ENCODE assay signal across 29 cellular contexts in genomic region chr17:28689011-28689410, GRCh38.
"Had no signal": no experiment of that assay in that cellular context is flagged by ENCODE, and none has a peak within 500 bp of the region (broad histone marks: within the 10 kb centered on the region; RNA-seq: fewer than 3 reads in every experiment).

No MANE protein-coding gene starts in this region.

- H3K4me2 ChIP-seq: neural progenitor cell had no signal

- H3K27ac Mint-ChIP-seq: natural killer cell treated with Interleukin-12 subunit alpha and Interleukin-12 subunit beta and Interleukin-15 and Interleukin-18, amount 100 ng/mL, for 72 hours; neural progenitor cell; stimulated activated effector memory CD8-positive, alpha-beta T cell treated with anti-CD3 and anti-CD28 coated beads, Interleukin-12 subunit alpha, Interleukin-12 subunit beta, amount 100 ng/mL, for 72 hours; stimulated activated naive B cell treated with anti-CD40 and anti-IgM and Interleukin-4, amounts not matched to agents 10 μg/mL and 1 μg/mL and 100 μg/mL, for 72 hours had no signal

- FAIRE-seq: small intestine, urothelium cell line had no signal

- H3K9ac ChIP-seq: neural progenitor cell, parathyroid adenoma had no signal

- H3K4me3 ChIP-seq: neural progenitor cell, ovary, psoas muscle, right lobe of liver, sigmoid colon, stomach, thoracic aorta, thyroid gland, tibial nerve, upper lobe of left lung, vagina had no signal

- DNase-seq: naive thymus-derived CD8-positive, alpha-beta T cell; occipital lobe; posterior cingulate gyrus; psoas muscle; right cardiac atrium; right lobe of liver; sigmoid colon; stimulated activated CD4-positive, alpha-beta T cell treated with anti-CD3 and anti-CD28 coated beads, Interleukin-15, amount 100 ng/mL, for 24 hours; stimulated activated CD4-positive, alpha-beta T cell treated with anti-CD3 and anti-CD28 coated beads, Interleukin-2, amount 100 ng/mL, for 24 hours; stimulated activated CD4-positive, alpha-beta T cell treated with anti-CD3 and anti-CD28 coated beads, Interleukin-2, amount 100 ng/mL, for 48 hours; stimulated activated CD4-positive, alpha-beta T cell treated with anti-CD3 and anti-CD28 coated beads, Interleukin-4, amount 100 ng/mL, for 24 hours; stimulated activated naive B cell treated with anti-CD40 and anti-IgM and Interleukin-4, amounts not matched to agents 10 μg/mL and 1 μg/mL and 100 μg/mL, for 72 hours; stimulated activated naive CD4-positive, alpha-beta T cell treated with Interleukin-2 at 50 U/mL for 16 hours; stomach; thyroid gland; trophoblast cell; upper lobe of left lung had no signal

- H3K9me3 ChIP-seq: ovary, psoas muscle, right lobe of liver, sigmoid colon, stomach, thoracic aorta, thyroid gland, tibial nerve, upper lobe of left lung, vagina had no signal

- ATAC-seq: naive thymus-derived CD8-positive, alpha-beta T cell; natural killer cell treated with Interleukin-12 subunit alpha and Interleukin-12 subunit beta and Interleukin-15 and Interleukin-18, amount 100 ng/mL, for 72 hours; psoas muscle; right cardiac atrium; right lobe of liver; stimulated activated effector memory CD8-positive, alpha-beta T cell treated with anti-CD3 and anti-CD28 coated beads, Interleukin-12 subunit alpha, Interleukin-12 subunit beta, amount 100 ng/mL, for 72 hours; stimulated activated naive B cell treated with anti-CD40 and anti-IgM and Interleukin-4, amounts not matched to agents 10 μg/mL and 1 μg/mL and 100 μg/mL, for 72 hours had no signal

- H2AFZ ChIP-seq: neural progenitor cell, parathyroid adenoma had no signal

- H3K27ac ChIP-seq: neural progenitor cell, ovary, parathyroid adenoma, psoas muscle, right lobe of liver, sigmoid colon, stomach, thoracic aorta, thyroid gland, tibial nerve, upper lobe of left lung, vagina had no signal

- H3K27me3 ChIP-seq: neural progenitor cell, ovary, right lobe of liver, sigmoid colon, stomach, thyroid gland, tibial nerve, upper lobe of left lung, vagina had no signal

- H3K4me3 Mint-ChIP-seq: naive thymus-derived CD8-positive, alpha-beta T cell; natural killer cell treated with Interleukin-12 subunit alpha and Interleukin-12 subunit beta and Interleukin-15 and Interleukin-18, amount 100 ng/mL, for 72 hours; neural progenitor cell; stimulated activated effector memory CD8-positive, alpha-beta T cell treated with anti-CD3 and anti-CD28 coated beads, Interleukin-12 subunit alpha, Interleukin-12 subunit beta, amount 100 ng/mL, for 72 hours; stimulated activated naive B cell treated with anti-CD40 and anti-IgM and Interleukin-4, amounts not matched to agents 10 μg/mL and 1 μg/mL and 100 μg/mL, for 72 hours; stimulated activated naive CD8-positive, alpha-beta T cell treated with anti-CD3 and anti-CD28 coated beads, Interleukin-15, Interleukin-2, amounts not matched to agents 100 ng/mL and 50 ng/mL, for 24 hours had no signal

- H3K4me1 Mint-ChIP-seq: naive thymus-derived CD8-positive, alpha-beta T cell; neural progenitor cell; stimulated activated effector memory CD8-positive, alpha-beta T cell treated with anti-CD3 and anti-CD28 coated beads, Interleukin-12 subunit alpha, Interleukin-12 subunit beta, amount 100 ng/mL, for 72 hours; stimulated activated naive B cell treated with anti-CD40 and anti-IgM and Interleukin-4, amounts not matched to agents 10 μg/mL and 1 μg/mL and 100 μg/mL, for 72 hours had no signal

- H3K4me1 ChIP-seq: neural progenitor cell, parathyroid adenoma, psoas muscle, right lobe of liver, stomach, tibial nerve, upper lobe of left lung, vagina had no signal

- H3K9me3 Mint-ChIP-seq: naive thymus-derived CD8-positive, alpha-beta T cell; natural killer cell treated with Interleukin-12 subunit alpha and Interleukin-12 subunit beta and Interleukin-15 and Interleukin-18, amount 100 ng/mL, for 72 hours; neural progenitor cell; stimulated activated effector memory CD8-positive, alpha-beta T cell treated with anti-CD3 and anti-CD28 coated beads, Interleukin-12 subunit alpha, Interleukin-12 subunit beta, amount 100 ng/mL, for 72 hours; stimulated activated naive B cell treated with anti-CD40 and anti-IgM and Interleukin-4, amounts not matched to agents 10 μg/mL and 1 μg/mL and 100 μg/mL, for 72 hours; stimulated activated naive CD8-positive, alpha-beta T cell treated with anti-CD3 and anti-CD28 coated beads, Interleukin-15, Interleukin-2, amounts not matched to agents 100 ng/mL and 50 ng/mL, for 24 hours had no signal

- H3K27me3 Mint-ChIP-seq: naive thymus-derived CD8-positive, alpha-beta T cell; natural killer cell treated with Interleukin-12 subunit alpha and Interleukin-12 subunit beta and Interleukin-15 and Interleukin-18, amount 100 ng/mL, for 72 hours; progenitor cell of endocrine pancreas; stimulated activated naive B cell treated with anti-CD40 and anti-IgM and Interleukin-4, amounts not matched to agents 10 μg/mL and 1 μg/mL and 100 μg/mL, for 72 hours; stimulated activated naive CD8-positive, alpha-beta T cell treated with anti-CD3 and anti-CD28 coated beads, Interleukin-15, Interleukin-2, amounts not matched to agents 100 ng/mL and 50 ng/mL, for 24 hours had no signal

- H3K36me3 ChIP-seq: ovary had no signal
